In the genomic region with DNA sequence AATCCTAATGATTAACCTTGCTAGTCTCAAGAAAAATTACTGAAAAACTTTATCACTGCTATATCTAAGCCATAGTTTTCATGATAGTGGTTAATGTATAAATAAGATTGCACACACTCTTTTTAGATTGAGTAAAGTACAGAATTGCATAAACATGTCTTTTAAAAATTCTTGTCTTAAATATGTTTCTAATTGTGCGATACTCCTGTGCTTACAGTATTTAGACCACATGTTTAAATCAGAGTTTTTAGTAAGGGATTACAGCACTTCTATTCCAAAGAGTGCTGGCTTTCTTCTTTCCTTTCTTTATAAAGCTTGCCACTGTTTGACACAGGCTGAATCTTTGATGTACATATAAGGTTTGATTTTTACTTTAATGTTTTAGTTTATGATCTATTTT, we compare ENCODE assay signal across 18 cellular contexts. TPM values are rescaled to one million over a fixed set of nuclear protein-coding genes. Genes with fewer than 3 reads are reported as not detected.
DNase-seq lines count a peak whose midpoint lies in the region; ATAC-seq and TF ChIP-seq lines count a peak whose summit lies in the region.
"Had no signal": no experiment of that assay in that cellular context is flagged by ENCODE, and none has a peak within 500 bp of the region (broad histone marks: within the 10 kb centered on the region; RNA-seq: fewer than 3 reads in every experiment).

No MANE protein-coding gene starts in this region.

- no peaks in the 10 kb centered on the region for H3K9me3 Mint-ChIP-seq in GM23338
- H3K9me3 Mint-ChIP-seq: activated B cell treated with CpG ODN at 0.5 μM for 24 hours had no signal

- peak overlapping the region; percentile 56; the same call in 1 of the 2 replicates for H3K27ac Mint-ChIP-seq in GM23338
- H3K27ac Mint-ChIP-seq: activated B cell treated with CpG ODN at 0.5 μM for 24 hours had no signal

- H3K4me1 ChIP-seq in GM23338 (ENCODE audit: insufficient read depth), result no peaks in the 10 kb centered on the region
- H3K4me1 ChIP-seq in subcutaneous abdominal adipose tissue (ENCODE audit: control insufficient read depth in 5 of 5, insufficient read depth in 5 of 5, low read length in 5 of 5), result peaks cover 0 to 5% (median 0%) of the 10 kb centered on the region in 5 donors
- H3K4me1 ChIP-seq: colonic mucosa, heart right ventricle, left ventricle myocardium inferior, sigmoid colon, suprapubic skin had no signal

- no peaks in the 10 kb centered on the region for H3K27me3 Mint-ChIP-seq in GM23338 (ENCODE audit: insufficient read depth, low read depth, poor library complexity)
- H3K27me3 Mint-ChIP-seq: activated B cell treated with CpG ODN at 0.5 μM for 24 hours had no signal

- H3K9me3 ChIP-seq in subcutaneous abdominal adipose tissue (ENCODE audit: control insufficient read depth in 5 of 5, low read length in 5 of 5), result no peaks in the 10 kb centered on the region
- H3K9me3 ChIP-seq: body of pancreas, colonic mucosa, heart right ventricle, left ventricle myocardium inferior, sigmoid colon, suprapubic skin had no signal

- H4K20me1 ChIP-seq in GM23338 (replicated peaks; ENCODE audit: insufficient read depth), result no peaks in the 10 kb centered on the region

- no peak overlapping the region for H2AFZ ChIP-seq in GM23338

- H3K4me1 Mint-ChIP-seq in GM23338, result peaks cover 4% of the 10 kb centered on the region; the same call in 2 of the 3 replicates
- H3K4me1 Mint-ChIP-seq: activated B cell treated with CpG ODN at 0.5 μM for 24 hours had no signal

- H3K27me3 ChIP-seq in GM23338 (ENCODE audit: insufficient read depth) (no peaks in the 10 kb centered on the region), subcutaneous abdominal adipose tissue (ENCODE audit: control insufficient read depth in 5 of 5, insufficient read depth in 4 of 5, low read length in 5 of 5) (no peaks in the 10 kb centered on the region)
- H3K27me3 ChIP-seq: body of pancreas, colonic mucosa, heart right ventricle, sigmoid colon, suprapubic skin had no signal

- H3K36me3 Mint-ChIP-seq in GM23338 (ENCODE audit: low read depth), result no peaks in the 10 kb centered on the region

- no peaks in the 10 kb centered on the region; the same call in 1 of the 2 replicates for H3K9me2 ChIP-seq in GM23338 (ENCODE audit: insufficient read depth)

- no peaks in the 10 kb centered on the region for H3K36me3 ChIP-seq in GM23338 (ENCODE audit: insufficient read depth)
- H3K36me3 ChIP-seq in subcutaneous abdominal adipose tissue (ENCODE audit: control insufficient read depth in 5 of 5, insufficient read depth in 5 of 5, low read length in 5 of 5), result no peaks in the 10 kb centered on the region
- H3K36me3 ChIP-seq: colonic mucosa, heart right ventricle, left ventricle myocardium inferior, sigmoid colon, suprapubic skin had no signal

- no peak overlapping the region for H3K4me3 Mint-ChIP-seq in GM23338
- H3K4me3 Mint-ChIP-seq: activated B cell treated with CpG ODN at 0.5 μM for 24 hours had no signal

- H3K27ac ChIP-seq in GM23338 (ENCODE audit: low read depth) (no peak overlapping the region), subcutaneous abdominal adipose tissue (ENCODE audit: low read depth, low read length) (peak overlapping the region; percentile 48)
- H3K27ac ChIP-seq: body of pancreas, left ventricle myocardium inferior, sigmoid colon, suprapubic skin had no signal

- DNase-seq in GM23338 (ENCODE audit: low spot score) (no peak), fibroblast of the conjunctiva (ENCODE audit: low read depth) (peak; percentile 17), NCI-H1436 (lab: John Stamatoyannopoulos, UW) (no peak), NCI-H1694 treated with DMSO at 0.1 percent for 48 hours (lab: John Stamatoyannopoulos, UW) (no peak)
- DNase-seq: activated B cell treated with CpG ODN at 0.5 μM for 24 hours; activated CD4-positive, alpha-beta T cell treated with anti-CD3 and anti-CD28 coated beads, Interleukin-2, amount 50 U/mL, for 48 hours; activated effector memory CD4-positive, alpha-beta T cell treated with anti-CD3 and anti-CD28 coated beads, Interleukin-2, amount 50 U/mL, for 16 hours; body of pancreas; colonic mucosa; heart right ventricle; left ventricle myocardium inferior; NCI-H1417 treated with DMSO at 0.1 percent for 48 hours; NK-92 treated with Interleukin-12 subunit alpha and Interleukin-12 subunit beta, amount 100 ng/mL, for 24 hours; sigmoid colon had no signal

- no peak overlapping the region for H3K9ac ChIP-seq in subcutaneous abdominal adipose tissue (ENCODE audit: low read length in 5 of 5)

- no peak for TF ChIP-seq CTCF in GM23338 (conservative IDR thresholded peaks at IDR 0.05; ENCODE audit: low read depth in 2 of 2)
- no peak for TF ChIP-seq CTCF in WI38 (IDR thresholded peaks at IDR 0.05; ENCODE audit: low read depth, low read length)

- H3K4me3 ChIP-seq in GM23338 (no peak overlapping the region), WI38 (ENCODE audit: low read depth, low read length) (peak overlapping the region; percentile 20; the same call in 1 of the 2 replicates), subcutaneous abdominal adipose tissue (ENCODE audit: low read depth in 1 of 5, low read length in 5 of 5) (no peak overlapping the region)
- H3K4me3 ChIP-seq: body of pancreas, colonic mucosa, heart right ventricle, left ventricle myocardium inferior, sigmoid colon, suprapubic skin had no signal

- no peaks in the 10 kb centered on the region for H3F3A ChIP-seq in GM23338 (replicated peaks; ENCODE audit: low read depth)

- ATAC-seq in GM23338 (no peak), GM19324 (IDR thresholded peaks at IDR 0.05; ENCODE audit: low FRiP score, unreplicated experiment) (no peak)
- ATAC-seq: body of pancreas, heart right ventricle had no signal

- no peak overlapping the region for H3K4me2 ChIP-seq in GM23338

- H3K79me2 ChIP-seq in GM23338 (replicated peaks; ENCODE audit: insufficient read depth), result no peaks in the 10 kb centered on the region

TF ChIP-seq in GM23338, 12 proteins besides CTCF, POLR2A, EP300 and RAD21 (continues in another document):
- TF ChIP-seq ZNF331 (CRISPR knock-in tag; IDR thresholded peaks at IDR 0.05; ENCODE audit: low read depth), result no peak
- TF ChIP-seq CREB1 (CRISPR knock-in tag; IDR thresholded peaks at IDR 0.05; ENCODE audit: low read depth), result no peak
- no peak for TF ChIP-seq NANOG (IDR thresholded peaks at IDR 0.05; ENCODE audit: borderline replicate concordance)
- TF ChIP-seq STAT1 (IDR thresholded peaks at IDR 0.05; ENCODE audit: unreplicated experiment), result no peak
- no peak for TF ChIP-seq ZNF114 (CRISPR knock-in tag; IDR thresholded peaks at IDR 0.05)
- TF ChIP-seq POLR2AphosphoS5 (IDR thresholded peaks at IDR 0.05; ENCODE audit: low read depth), result no peak
- TF ChIP-seq, protein P1, sequence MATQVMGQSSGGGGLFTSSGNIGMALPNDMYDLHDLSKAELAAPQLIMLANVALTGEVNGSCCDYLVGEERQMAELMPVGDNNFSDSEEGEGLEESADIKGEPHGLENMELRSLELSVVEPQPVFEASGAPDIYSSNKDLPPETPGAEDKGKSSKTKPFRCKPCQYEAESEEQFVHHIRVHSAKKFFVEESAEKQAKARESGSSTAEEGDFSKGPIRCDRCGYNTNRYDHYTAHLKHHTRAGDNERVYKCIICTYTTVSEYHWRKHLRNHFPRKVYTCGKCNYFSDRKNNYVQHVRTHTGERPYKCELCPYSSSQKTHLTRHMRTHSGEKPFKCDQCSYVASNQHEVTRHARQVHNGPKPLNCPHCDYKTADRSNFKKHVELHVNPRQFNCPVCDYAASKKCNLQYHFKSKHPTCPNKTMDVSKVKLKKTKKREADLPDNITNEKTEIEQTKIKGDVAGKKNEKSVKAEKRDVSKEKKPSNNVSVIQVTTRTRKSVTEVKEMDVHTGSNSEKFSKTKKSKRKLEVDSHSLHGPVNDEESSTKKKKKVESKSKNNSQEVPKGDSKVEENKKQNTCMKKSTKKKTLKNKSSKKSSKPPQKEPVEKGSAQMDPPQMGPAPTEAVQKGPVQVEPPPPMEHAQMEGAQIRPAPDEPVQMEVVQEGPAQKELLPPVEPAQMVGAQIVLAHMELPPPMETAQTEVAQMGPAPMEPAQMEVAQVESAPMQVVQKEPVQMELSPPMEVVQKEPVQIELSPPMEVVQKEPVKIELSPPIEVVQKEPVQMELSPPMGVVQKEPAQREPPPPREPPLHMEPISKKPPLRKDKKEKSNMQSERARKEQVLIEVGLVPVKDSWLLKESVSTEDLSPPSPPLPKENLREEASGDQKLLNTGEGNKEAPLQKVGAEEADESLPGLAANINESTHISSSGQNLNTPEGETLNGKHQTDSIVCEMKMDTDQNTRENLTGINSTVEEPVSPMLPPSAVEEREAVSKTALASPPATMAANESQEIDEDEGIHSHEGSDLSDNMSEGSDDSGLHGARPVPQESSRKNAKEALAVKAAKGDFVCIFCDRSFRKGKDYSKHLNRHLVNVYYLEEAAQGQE (IDR thresholded peaks at IDR 0.05; ENCODE audit: unreplicated experiment), result no peak
- TF ChIP-seq, protein P2, sequence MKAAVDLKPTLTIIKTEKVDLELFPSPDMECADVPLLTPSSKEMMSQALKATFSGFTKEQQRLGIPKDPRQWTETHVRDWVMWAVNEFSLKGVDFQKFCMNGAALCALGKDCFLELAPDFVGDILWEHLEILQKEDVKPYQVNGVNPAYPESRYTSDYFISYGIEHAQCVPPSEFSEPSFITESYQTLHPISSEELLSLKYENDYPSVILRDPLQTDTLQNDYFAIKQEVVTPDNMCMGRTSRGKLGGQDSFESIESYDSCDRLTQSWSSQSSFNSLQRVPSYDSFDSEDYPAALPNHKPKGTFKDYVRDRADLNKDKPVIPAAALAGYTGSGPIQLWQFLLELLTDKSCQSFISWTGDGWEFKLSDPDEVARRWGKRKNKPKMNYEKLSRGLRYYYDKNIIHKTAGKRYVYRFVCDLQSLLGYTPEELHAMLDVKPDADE (IDR thresholded peaks at IDR 0.05), result no peak

RNA-seq across cellular contexts. Expression of a gene that starts 36.8 kb away (rescaled TPM):
- total RNA-seq in GM23338 (2014; rRNA removed; shearing (Covaris generic)), result 8.3 and 12.1 TPM in 2 replicates
- 10.6 and 12.3 TPM in 2 replicates for polyA plus RNA-seq in GM23338 (2016; fragmentation: Nextera tagmentation; extraction: Ambion mirVana)
- total RNA-seq: activated B cell treated with CpG ODN at 0.5 μM for 24 hours had no signal
